ENCODE assay signal across 1 cellular context in the genomic region with DNA sequence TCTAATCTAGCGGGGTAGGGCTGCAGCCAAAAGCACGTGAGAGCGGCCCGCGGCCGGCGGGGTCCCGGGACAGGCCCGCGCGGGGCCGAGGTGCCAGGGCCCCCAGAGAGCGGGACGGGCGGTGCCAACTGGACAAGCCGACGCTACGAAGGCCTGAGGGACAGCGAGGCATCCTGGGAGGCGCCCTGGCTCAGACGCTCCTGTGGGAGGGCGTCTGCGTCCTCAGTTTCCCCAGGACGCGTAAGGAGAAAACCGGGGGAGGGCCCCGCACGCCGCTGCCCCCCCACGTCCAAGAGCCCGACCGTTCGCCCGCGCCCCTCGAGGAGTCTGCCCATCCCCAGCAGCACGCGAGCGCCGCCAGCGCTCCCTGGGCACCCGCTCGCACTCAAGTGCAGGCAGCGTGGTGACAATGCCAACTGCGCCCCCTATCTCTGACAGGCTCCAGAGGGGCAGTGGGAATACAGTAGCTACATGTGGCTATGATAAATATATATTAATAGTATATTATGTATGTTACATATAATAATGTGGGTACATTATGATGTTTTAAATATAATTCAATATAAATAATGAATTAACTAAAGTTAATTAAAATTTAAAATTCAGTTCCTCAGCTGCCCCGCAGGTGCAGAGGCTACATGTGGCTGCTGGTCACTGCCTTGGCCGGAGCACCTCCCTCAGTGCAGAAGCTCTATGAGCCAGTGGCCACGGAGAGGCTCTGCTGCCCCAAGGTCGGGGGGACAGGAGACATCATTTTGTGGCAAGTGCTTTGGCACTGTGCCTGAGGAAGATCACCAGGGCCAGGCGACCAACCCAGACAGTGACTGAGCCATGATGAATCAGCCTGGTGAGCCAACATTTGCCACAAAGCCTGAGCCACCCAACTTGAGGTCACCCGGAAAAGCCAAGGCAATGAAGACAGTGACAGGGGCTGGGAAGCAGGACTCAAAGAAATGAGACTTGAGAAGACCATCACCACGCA.
TF ChIP-seq lines count a peak whose summit lies in the region.

No MANE protein-coding gene starts in this region.

TF ChIP-seq in A549, 52 proteins besides CTCF, POLR2A, EP300 and RAD21:
- TF ChIP-seq, protein P1, sequence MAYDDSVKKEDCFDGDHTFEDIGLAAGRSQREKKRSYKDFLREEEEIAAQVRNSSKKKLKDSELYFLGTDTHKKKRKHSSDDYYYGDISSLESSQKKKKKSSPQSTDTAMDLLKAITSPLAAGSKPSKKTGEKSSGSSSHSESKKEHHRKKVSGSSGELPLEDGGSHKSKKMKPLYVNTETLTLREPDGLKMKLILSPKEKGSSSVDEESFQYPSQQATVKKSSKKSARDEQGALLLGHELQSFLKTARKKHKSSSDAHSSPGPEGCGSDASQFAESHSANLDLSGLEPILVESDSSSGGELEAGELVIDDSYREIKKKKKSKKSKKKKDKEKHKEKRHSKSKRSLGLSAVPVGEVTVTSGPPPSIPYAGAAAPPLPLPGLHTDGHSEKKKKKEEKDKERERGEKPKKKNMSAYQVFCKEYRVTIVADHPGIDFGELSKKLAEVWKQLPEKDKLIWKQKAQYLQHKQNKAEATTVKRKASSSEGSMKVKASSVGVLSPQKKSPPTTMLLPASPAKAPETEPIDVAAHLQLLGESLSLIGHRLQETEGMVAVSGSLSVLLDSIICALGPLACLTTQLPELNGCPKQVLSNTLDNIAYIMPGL (CRISPR knock-in tag; IDR thresholded peaks at IDR 0.05; ENCODE audit: borderline replicate concordance): peak; percentile 63; the same call in 1 of the 2 replicates
- 0 out of 2 replicates have a peak, but pooled peaks have one; percentile 61 for TF ChIP-seq HOXB5 (CRISPR knock-in tag; IDR thresholded peaks at IDR 0.05)
- TF ChIP-seq TP53 (CRISPR knock-in tag; IDR thresholded peaks at IDR 0.05): peak; percentile 71; the same call in 1 of the 2 replicates
- no peak for TF ChIP-seq ZNF302 (CRISPR knock-in tag; IDR thresholded peaks at IDR 0.05)
- TF ChIP-seq, protein P2, sequence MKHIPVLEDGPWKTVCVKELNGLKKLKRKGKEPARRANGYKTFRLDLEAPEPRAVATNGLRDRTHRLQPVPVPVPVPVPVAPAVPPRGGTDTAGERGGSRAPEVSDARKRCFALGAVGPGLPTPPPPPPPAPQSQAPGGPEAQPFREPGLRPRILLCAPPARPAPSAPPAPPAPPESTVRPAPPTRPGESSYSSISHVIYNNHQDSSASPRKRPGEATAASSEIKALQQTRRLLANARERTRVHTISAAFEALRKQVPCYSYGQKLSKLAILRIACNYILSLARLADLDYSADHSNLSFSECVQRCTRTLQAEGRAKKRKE (CRISPR knock-in tag; IDR thresholded peaks at IDR 0.05; ENCODE audit: low read depth): 0 out of 2 replicates have a peak, but pooled peaks have one; percentile 32
- TF ChIP-seq SMC3 (IDR thresholded peaks at IDR 0.05): peak; percentile 57
- peak; percentile 73; the same call in 1 of the 2 replicates for TF ChIP-seq HOXB13 (CRISPR knock-in tag; IDR thresholded peaks at IDR 0.05; ENCODE audit: low read depth)
- TF ChIP-seq, protein P3, sequence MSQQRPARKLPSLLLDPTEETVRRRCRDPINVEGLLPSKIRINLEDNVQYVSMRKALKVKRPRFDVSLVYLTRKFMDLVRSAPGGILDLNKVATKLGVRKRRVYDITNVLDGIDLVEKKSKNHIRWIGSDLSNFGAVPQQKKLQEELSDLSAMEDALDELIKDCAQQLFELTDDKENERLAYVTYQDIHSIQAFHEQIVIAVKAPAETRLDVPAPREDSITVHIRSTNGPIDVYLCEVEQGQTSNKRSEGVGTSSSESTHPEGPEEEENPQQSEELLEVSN (IDR thresholded peaks at IDR 0.05; ENCODE audit: borderline replicate concordance, low read depth): peak; percentile 93
- TF ChIP-seq, protein P4, sequence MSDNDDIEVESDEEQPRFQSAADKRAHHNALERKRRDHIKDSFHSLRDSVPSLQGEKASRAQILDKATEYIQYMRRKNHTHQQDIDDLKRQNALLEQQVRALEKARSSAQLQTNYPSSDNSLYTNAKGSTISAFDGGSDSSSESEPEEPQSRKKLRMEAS (IDR thresholded peaks at IDR 0.05): peak; percentile 92
- TF ChIP-seq NPAS2 (CRISPR knock-in tag; IDR thresholded peaks at IDR 0.05; ENCODE audit: borderline replicate concordance): no peak
- 0 out of 5 replicates have a peak, but pooled peaks of 1 of the 2 experiments have one; percentile 32 for TF ChIP-seq JUN (IDR thresholded peaks at IDR 0.05)
TF ChIP-seq in A549: peak in this region for 9.
